Comparison of ENCODE assay signal across 14 cellular contexts in genomic region chr4:150038335-150039076, GRCh38. TPM values are rescaled to one million over a fixed set of nuclear protein-coding genes. Genes with fewer than 3 reads are reported as not detected.
A peak's percentile ranks its signal among the peaks of the same experiment; 100 is the strongest.
DNase-seq lines count a peak whose midpoint lies in the region; ATAC-seq, FAIRE-seq and TF ChIP-seq lines count a peak whose summit lies in the region.
"Had no signal": no experiment of that assay in that cellular context is flagged by ENCODE, and none has a peak within 500 bp of the region (broad histone marks: within the 10 kb centered on the region; RNA-seq: fewer than 3 reads in every experiment).

No MANE protein-coding gene starts in this region.

- intact Hi-C loops in Right ventricle myocardium superior (cut with DNase I), result no loop called here

- DNase-seq in GM12892 (ENCODE audit: insufficient read length) (no peak), osteocyte (ENCODE audit: extremely low spot score, unreplicated experiment) (no peak), Right ventricle myocardium superior (no peak), EL (no peak)
- DNase-seq: activated CD8-positive, alpha-beta T cell treated with anti-CD3 and anti-CD28 coated beads, Interleukin-2, amount 10 ng/mL, durations not matched to agents 7 days and 5 days; amygdala; natural killer cell; substantia nigra; SW 1271 had no signal

- H3K27ac Mint-ChIP-seq in IgD-negative memory B cell (peak overlapping the region in 2 of 3 donors; percentile 4 to 60), osteocyte (ENCODE audit: unreplicated experiment) (no peak overlapping the region)
- H3K27ac Mint-ChIP-seq in activated T-helper 17 cell treated with anti-CD3 and anti-CD28 coated beads, Interleukin-2, amount 50 U/mL, for 72 hours, result no peak overlapping the region
- H3K27ac Mint-ChIP-seq: activated CD8-positive, alpha-beta T cell treated with anti-CD3 and anti-CD28 coated beads, Interleukin-2, amount 10 ng/mL, durations not matched to agents 7 days and 5 days; natural killer cell had no signal

- H3K27me3 Mint-ChIP-seq in IgD-negative memory B cell, result peaks cover 8% of the 10 kb centered on the region
- no peaks in the 10 kb centered on the region for H3K27me3 Mint-ChIP-seq in osteocyte (ENCODE audit: unreplicated experiment)
- H3K27me3 Mint-ChIP-seq in activated T-helper 17 cell treated with anti-CD3 and anti-CD28 coated beads, Interleukin-2, amount 50 U/mL, for 72 hours, result peaks cover 20% of the 10 kb centered on the region

- ATAC-seq in GM19455 (IDR thresholded peaks at IDR 0.05; ENCODE audit: unreplicated experiment), result peak; percentile 94
- peak; percentile 94 for ATAC-seq in HG02938 (IDR thresholded peaks at IDR 0.05; ENCODE audit: unreplicated experiment)
- ATAC-seq in Right ventricle myocardium superior (ENCODE audit: poor library complexity), result no peak
- no peak for ATAC-seq in activated T-helper 17 cell treated with anti-CD3 and anti-CD28 coated beads, Interleukin-2, amount 50 U/mL, for 72 hours (replicated peaks)
- ATAC-seq: activated CD8-positive, alpha-beta T cell treated with anti-CD3 and anti-CD28 coated beads, Interleukin-2, amount 10 ng/mL, durations not matched to agents 7 days and 5 days; natural killer cell had no signal

- peak overlapping the region in 3 of 4 donors; percentile 2 to 81 (median 5) for H3K4me3 Mint-ChIP-seq in IgD-negative memory B cell
- H3K4me3 Mint-ChIP-seq in osteocyte (ENCODE audit: unreplicated experiment), result no peak overlapping the region
- no peak overlapping the region for H3K4me3 Mint-ChIP-seq in activated T-helper 17 cell treated with anti-CD3 and anti-CD28 coated beads, Interleukin-2, amount 50 U/mL, for 72 hours
- H3K4me3 Mint-ChIP-seq: activated CD8-positive, alpha-beta T cell treated with anti-CD3 and anti-CD28 coated beads, Interleukin-2, amount 10 ng/mL, durations not matched to agents 7 days and 5 days; natural killer cell had no signal

- FAIRE-seq in GM12892 (lab: Jason Lieb, UNC), result peak; percentile 5
- FAIRE-seq: endometrium had no signal

- TF ChIP-seq CTCF in osteocyte (IDR thresholded peaks at IDR 0.05), result no peak

- no peaks in the 10 kb centered on the region for H3K36me3 Mint-ChIP-seq in IgD-negative memory B cell
- H3K36me3 Mint-ChIP-seq in osteocyte (ENCODE audit: unreplicated experiment), result no peaks in the 10 kb centered on the region
- H3K36me3 Mint-ChIP-seq in activated T-helper 17 cell treated with anti-CD3 and anti-CD28 coated beads, Interleukin-2, amount 50 U/mL, for 72 hours (ENCODE audit: low read depth), result no peaks in the 10 kb centered on the region
- H3K36me3 Mint-ChIP-seq: natural killer cell had no signal

- no peak for TF ChIP-seq POLR2A in GM12892 (IDR thresholded peaks at IDR 0.05; ENCODE audit: low read depth, low read length)

- H3K4me1 Mint-ChIP-seq in IgD-negative memory B cell, result peaks cover 15 to 23% (median 22%) of the 10 kb centered on the region in 3 donors
- peaks cover 8% of the 10 kb centered on the region for H3K4me1 Mint-ChIP-seq in osteocyte (ENCODE audit: unreplicated experiment)
- no peaks in the 10 kb centered on the region for H3K4me1 Mint-ChIP-seq in activated T-helper 17 cell treated with anti-CD3 and anti-CD28 coated beads, Interleukin-2, amount 50 U/mL, for 72 hours
- H3K4me1 Mint-ChIP-seq: natural killer cell had no signal

- peaks cover 0 to 7% (median 5%) of the 10 kb centered on the region in 3 donors for H3K9me3 Mint-ChIP-seq in IgD-negative memory B cell
- peaks cover 6% of the 10 kb centered on the region for H3K9me3 Mint-ChIP-seq in osteocyte (ENCODE audit: unreplicated experiment)
- H3K9me3 Mint-ChIP-seq in activated T-helper 17 cell treated with anti-CD3 and anti-CD28 coated beads, Interleukin-2, amount 50 U/mL, for 72 hours, result no peaks in the 10 kb centered on the region

RNA-seq across cellular contexts. Expression of gene DCLK2, which starts 39.7 kb away (rescaled TPM):
- not detected for polyA plus RNA-seq in GM12892 (2012; ENCODE audit: missing spikeins)
- polyA plus RNA-seq in IgD-negative memory B cell, result 2.3 TPM
- total RNA-seq in osteocyte (12.6 and 14.1 TPM in 2 replicates), Right ventricle myocardium superior (19.9 TPM)
- total RNA-seq in activated T-helper 17 cell treated with anti-CD3 and anti-CD28 coated beads, Interleukin-2, amount 50 U/mL, for 72 hours, result under 1 TPM in 1 of 2 donors, not detected in 1; 0.06 TPM
- total RNA-seq: activated CD8-positive, alpha-beta T cell treated with anti-CD3 and anti-CD28 coated beads, Interleukin-2, amount 10 ng/mL, durations not matched to agents 7 days and 5 days had no signal

Comparison
In these comparisons a context has a peak if more than half of its experiments do, and no peak if none do; other contexts are left out.
1. ATAC-seq: peak in GM19455 (single experiment) and HG02938 (single experiment); none in Right ventricle myocardium superior (single experiment) and activated T-helper 17 cell treated with anti-CD3 and anti-CD28 coated beads, Interleukin-2, amount 50 U/mL, for 72 hours (single experiment).
2. H3K27ac Mint-ChIP-seq: peak in IgD-negative memory B cell (2 of 3); none in osteocyte (single experiment) and activated T-helper 17 cell treated with anti-CD3 and anti-CD28 coated beads, Interleukin-2, amount 50 U/mL, for 72 hours (single experiment).
3. H3K4me3 Mint-ChIP-seq: peak in IgD-negative memory B cell (3 of 4); none in osteocyte (single experiment) and activated T-helper 17 cell treated with anti-CD3 and anti-CD28 coated beads, Interleukin-2, amount 50 U/mL, for 72 hours (single experiment).
4. RNA of gene DCLK2, which starts 39.7 kb away (total RNA-seq): 19.9 TPM in Right ventricle myocardium superior (single experiment) and 12.6 to 14.1 TPM in osteocyte; 0.06 TPM in activated T-helper 17 cell treated with anti-CD3 and anti-CD28 coated beads, Interleukin-2, amount 50 U/mL, for 72 hours; every median in the first group is over 10 times any median in the second.